ENCODE assay signal across 7 cellular contexts in genomic region chr3:27813255-27813654, GRCh38.
"Had no signal": no experiment of that assay in that cellular context is flagged by ENCODE, and none has a peak within 500 bp of the region (broad histone marks: within the 10 kb centered on the region; RNA-seq: fewer than 3 reads in every experiment).

No MANE protein-coding gene starts in this region.

- H3K4me3 Mint-ChIP-seq: GM23338, H9 had no signal

- DNase-seq: H9, HCEC 1CT, IMR-90, KG1 had no signal

- H3K27ac ChIP-seq: HL-60 had no signal

- H3K4me2 ChIP-seq: GM23338 had no signal

- H3K4me3 ChIP-seq: GM23338, K562 had no signal

- H3K27ac Mint-ChIP-seq: GM23338, H9 had no signal

- ATAC-seq: GM23338, K562 had no signal
